In genomic region chr4:24287096-24287495, GRCh38 we compare ENCODE assay signal across 5 cellular contexts.
"Had no signal": no experiment of that assay in that cellular context is flagged by ENCODE, and none has a peak within 500 bp of the region (broad histone marks: within the 10 kb centered on the region; RNA-seq: fewer than 3 reads in every experiment).

No MANE protein-coding gene starts in this region.

- H3K4me3 ChIP-seq: GM23248 had no signal

- DNase-seq: GM23248, GOT3, H9, HCEC 1CT, KBM-7 had no signal
